In the genomic region with DNA sequence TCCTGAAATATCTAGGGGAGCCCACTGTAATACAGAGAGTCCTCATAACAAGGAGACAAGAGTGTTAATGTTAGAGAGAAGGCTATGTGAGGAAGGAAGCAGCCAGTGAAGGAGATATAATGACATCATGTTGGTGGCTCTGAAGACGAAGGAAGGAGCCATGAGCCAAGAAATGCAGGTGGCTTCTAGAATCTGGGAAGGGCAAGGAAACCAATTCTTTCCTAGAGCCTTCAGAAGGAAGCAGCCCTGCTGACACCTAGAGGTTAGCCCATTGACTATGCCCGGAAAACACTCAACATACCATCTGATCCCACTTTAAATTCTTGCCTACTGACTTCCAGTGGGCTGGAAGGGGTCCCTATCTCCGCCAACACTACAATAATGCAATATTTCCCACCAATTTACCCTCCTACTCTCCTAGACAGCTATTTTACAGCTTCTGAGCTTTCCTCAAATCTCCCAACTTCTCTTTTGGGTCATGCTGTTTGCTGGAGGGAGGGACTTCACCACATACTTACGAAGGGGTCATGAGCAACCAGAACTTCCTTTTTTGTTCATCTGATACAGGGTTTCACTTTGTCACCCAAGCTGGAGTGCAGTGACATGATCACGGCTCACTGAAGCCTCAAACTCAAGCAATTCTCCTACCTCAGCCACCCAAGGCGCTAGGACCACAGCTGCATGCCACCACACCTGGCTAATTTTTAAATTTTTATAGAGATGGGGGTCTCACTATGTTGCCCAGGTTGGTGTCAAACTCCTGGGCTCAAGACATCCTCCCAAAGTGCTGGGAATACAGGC, we compare ENCODE assay signal across 9 cellular contexts. TPM values are rescaled to one million over a fixed set of nuclear protein-coding genes. Genes with fewer than 3 reads are reported as not detected.
DNase-seq lines count a peak whose midpoint lies in the region; ATAC-seq and TF ChIP-seq lines count a peak whose summit lies in the region.
"Had no signal": no experiment of that assay in that cellular context is flagged by ENCODE, and none has a peak within 500 bp of the region (broad histone marks: within the 10 kb centered on the region; RNA-seq: fewer than 3 reads in every experiment).

No MANE protein-coding gene starts in this region.

- peaks cover 6% of the 10 kb centered on the region for H3K36me3 ChIP-seq in suprapubic skin
- no peaks in the 10 kb centered on the region for H3K36me3 ChIP-seq in mammary epithelial cell (ENCODE audit: insufficient read depth, low read length)

- BruUV-seq in mammary epithelial cell (replicated peaks; lab: Mats Ljungman, UMichigan) = no TSS peak

- H3K4me1 ChIP-seq in suprapubic skin = peaks cover 2% of the 10 kb centered on the region
- H3K4me1 ChIP-seq in mammary epithelial cell (ENCODE audit: insufficient read depth, low read length) = no peaks in the 10 kb centered on the region

- no peak for TF ChIP-seq EP300 in suprapubic skin (IDR thresholded peaks at IDR 0.05)

- CTCF ChIA-PET in GM10248 (lab: Yijun Ruan, JAX) = interaction anchor here (0.7 to 8.3 kb wide), 5 partner anchors 13 to 26 kb away, joined by 3 to 69 read pairs (median 6); partner anchors contain the start of gene USO1
- CTCF ChIA-PET in mammary epithelial cell (lab: Charles Lee; ENCODE audit: low non-redundant PET) = no interaction called here

- H3K79me2 ChIP-seq in mammary epithelial cell (ENCODE audit: insufficient read depth, low read length) = no peaks in the 10 kb centered on the region

- ATAC-seq in GM19467 (IDR thresholded peaks at IDR 0.05; ENCODE audit: unreplicated experiment) = peak; percentile 93
- ATAC-seq in HG03442 (IDR thresholded peaks at IDR 0.05; ENCODE audit: unreplicated experiment) = peak; percentile 88
- ATAC-seq in activated naive CD4-positive, alpha-beta T cell treated with anti-CD3 and anti-CD28 coated beads, Interleukin-2, amount 50 U/mL, for 72 hours = peak; percentile 59 to 80

- TF ChIP-seq POLR2A in suprapubic skin (IDR thresholded peaks at IDR 0.05) = no peak

- H3K27ac ChIP-seq in suprapubic skin = peak overlapping the region; percentile 29
- no peak overlapping the region for H3K27ac ChIP-seq in mammary epithelial cell (ENCODE audit: insufficient read depth, low read depth, low read length)

- H3K4me2 ChIP-seq in mammary epithelial cell (ENCODE audit: insufficient read depth, low read depth, low read length) = no peak overlapping the region

- dilution Hi-C loops in mammary epithelial cell (cut with HindIII; ENCODE audit: low sequenced_read_pairs) = no loop called here

- H3K9me3 Mint-ChIP-seq in activated naive CD4-positive, alpha-beta T cell treated with anti-CD3 and anti-CD28 coated beads, Interleukin-2, amount 50 U/mL, for 72 hours = peaks cover 0 to 5% of the 10 kb centered on the region in 2 donors
- H3K9me3 Mint-ChIP-seq: nephron had no signal

- intact Hi-C loops in mammary epithelial cell (cut with micrococcal nuclease) = no loop called here

- in situ Hi-C loops in mammary epithelial cell (cut with MboI; ENCODE audit: low sequenced_read_pairs in 2 of 2) = no loop called here

- 67% methylated on average over 6 of the region's 6 CpGs for WGBS in suprapubic skin
- WGBS in mammary epithelial cell (ENCODE audit: low coverage, missing lambda C conversion rate) = 58% methylated on average over 4 of the region's 6 CpGs

- no peak overlapping the region for H3K9ac ChIP-seq in mammary epithelial cell (ENCODE audit: insufficient read depth, low read length)

- DNase-seq in GM10248 (ENCODE audit: extremely low spot score) (peak; percentile 63), suprapubic skin (ENCODE audit: low spot score in 2 of 2) (no peak), HuH-7.5 (ENCODE audit: low spot score) (no peak), retina (no peak), mammary epithelial cell (no peak)
- DNase-seq in activated naive CD4-positive, alpha-beta T cell treated with anti-CD3 and anti-CD28 coated beads, Interleukin-2, amount 50 U/mL, for 72 hours (ENCODE audit: low spot score in 2 of 2) = no peak

- no peaks in the 10 kb centered on the region for H4K20me1 ChIP-seq in mammary epithelial cell (ENCODE audit: insufficient read depth, low read length)

- POLR2A ChIA-PET in GM10248 (lab: Yijun Ruan, JAX) = interaction anchor here (1.0 kb wide), 1 partner anchor 26 kb away, joined by 3 read pairs; the partner anchor contains the start of gene USO1

- peaks cover 0 to 8% of the 10 kb centered on the region in 2 donors for H3K36me3 Mint-ChIP-seq in activated naive CD4-positive, alpha-beta T cell treated with anti-CD3 and anti-CD28 coated beads, Interleukin-2, amount 50 U/mL, for 72 hours

- H3K9me3 ChIP-seq in suprapubic skin (no peaks in the 10 kb centered on the region), mammary epithelial cell (replicated peaks; ENCODE audit: insufficient read depth, low read length) (no peaks in the 10 kb centered on the region)

- peak overlapping the region; percentile 27 to 74 for H3K27ac Mint-ChIP-seq in activated naive CD4-positive, alpha-beta T cell treated with anti-CD3 and anti-CD28 coated beads, Interleukin-2, amount 50 U/mL, for 72 hours
- H3K27ac Mint-ChIP-seq: nephron had no signal

- H3K27me3 ChIP-seq in suprapubic skin (no peaks in the 10 kb centered on the region), mammary epithelial cell (ENCODE audit: insufficient read depth, low read length) (no peaks in the 10 kb centered on the region)

- H2AFZ ChIP-seq in mammary epithelial cell (ENCODE audit: low read depth, low read length) = no peak overlapping the region

- no peak for TF ChIP-seq CTCF in GM10248 (IDR thresholded peaks at IDR 0.05; ENCODE audit: control extremely low read depth, extremely low read depth, low read depth, missing control alignments)
- no peak for TF ChIP-seq CTCF in suprapubic skin (IDR thresholded peaks at IDR 0.05)
- TF ChIP-seq CTCF in mammary epithelial cell (conservative IDR thresholded peaks at IDR 0.05 in 1 of 2, IDR thresholded peaks at IDR 0.05 in 1 of 2; ENCODE audit: extremely low read depth in 1 of 2, insufficient read depth in 1 of 2, low read depth in 1 of 2, low read length in 2 of 2) = no peak

- H3K4me3 ChIP-seq in suprapubic skin (no peak overlapping the region), mammary epithelial cell (replicated peaks in 1 of 3; ENCODE audit: insufficient read depth in 1 of 3, low read depth in 2 of 3, low read length in 3 of 3) (no peak overlapping the region)

RNA-seq across cellular contexts. Expression of gene G3BP2, which starts 25.2 kb away (rescaled TPM):
- total RNA-seq in activated naive CD4-positive, alpha-beta T cell treated with anti-CD3 and anti-CD28 coated beads, Interleukin-2, amount 50 U/mL, for 72 hours = 100 to 1,000 TPM; 118 to 122 TPM
- total RNA-seq in suprapubic skin = 10 to 100 TPM; 48.8 to 62.0 (median 56.6) TPM
- total RNA-seq in mammary epithelial cell = 100 to 1,000 TPM; 146 to 192 TPM
- 79.3 TPM for polyA plus RNA-seq in mammary epithelial cell
- 199 TPM for polyA minus RNA-seq in mammary epithelial cell

RNA-seq across cellular contexts. Expression of gene USO1, which starts 26.0 kb away (rescaled TPM):
- 10 to 100 TPM; 44.7 to 50.6 TPM for total RNA-seq in activated naive CD4-positive, alpha-beta T cell treated with anti-CD3 and anti-CD28 coated beads, Interleukin-2, amount 50 U/mL, for 72 hours
- total RNA-seq in suprapubic skin (10 to 100 TPM; 46.8 to 61.1 (median 55.2) TPM), mammary epithelial cell (10 to 100 TPM; 72.9 to 80.9 TPM)
- 36.7 TPM for polyA plus RNA-seq in mammary epithelial cell
- 40.5 TPM for polyA minus RNA-seq in mammary epithelial cell
